Comparison of ENCODE assay signal across 35 cellular contexts in the genomic region with DNA sequence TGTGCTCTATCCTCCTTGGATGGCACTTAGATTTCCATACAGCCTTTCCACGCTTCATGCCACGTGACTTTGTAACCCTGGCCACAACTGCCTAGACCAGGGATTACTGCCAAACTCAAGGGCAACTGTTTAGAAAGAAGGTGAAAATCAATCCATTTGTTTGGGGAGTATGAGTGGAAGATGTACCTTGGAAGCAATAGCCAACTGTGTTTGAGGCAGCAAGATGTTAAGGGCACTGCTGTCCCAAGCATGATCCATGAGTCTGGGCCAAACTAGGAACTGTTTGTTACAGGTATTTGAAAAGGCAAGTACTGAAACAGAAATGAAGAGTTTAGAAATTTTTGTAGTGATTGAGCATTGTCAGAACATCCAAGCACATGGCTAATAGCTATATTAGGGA.
"Had no signal": no experiment of that assay in that cellular context is flagged by ENCODE, and none has a peak within 500 bp of the region (broad histone marks: within the 10 kb centered on the region; RNA-seq: fewer than 3 reads in every experiment).

No MANE protein-coding gene starts in this region.

- H3K9me3 Mint-ChIP-seq: activated CD4-positive, alpha-beta memory T cell treated with anti-CD3 and anti-CD28 coated beads for 36 hours; activated naive CD4-positive, alpha-beta T cell treated with anti-CD3 and anti-CD28 coated beads, Interleukin-2, amount 10 ng/mL, durations not matched to agents 7 days and 5 days; activated naive CD8-positive, alpha-beta T cell treated with anti-CD3 and anti-CD28 coated beads, Interleukin-2, amount 50 U/mL, for 24 hours; activated T-cell treated with anti-CD3 and anti-CD28 coated beads, Interleukin-2, amount 50 U/mL, for 4 hours; activated T-helper 1 cell treated with anti-CD3 and anti-CD28 coated beads, Interleukin-12 subunit alpha, Interleukin-12 subunit beta, Interleukin-2, Interleukin-4 antibody, amounts not matched to agents 30 ng/mL and 10 ng/mL and 1 ng/mL, durations not matched to agents 14 hours and 24 hours and 36 hours; brain; T-helper 1 cell treated with Interleukin-12 subunit alpha and Interleukin-12 subunit beta and Interleukin-4 antibody, amounts not matched to agents 30 μg/mL and 1 μg/mL, for 36 hours; T-helper 2 cell treated with Interferon-gamma antibody and Interleukin-4, amounts not matched to agents 5 μg/mL and 100 μg/mL, for 36 hours; WTC11 had no signal

- H3K27ac Mint-ChIP-seq: activated CD4-positive, alpha-beta memory T cell treated with anti-CD3 and anti-CD28 coated beads for 36 hours; activated CD4-positive, alpha-beta T cell treated with anti-CD3 and anti-CD28 coated beads for 36 hours; activated naive CD4-positive, alpha-beta T cell treated with anti-CD3 and anti-CD28 coated beads, Interleukin-2, amount 10 ng/mL, durations not matched to agents 7 days and 5 days; activated naive CD8-positive, alpha-beta T cell treated with anti-CD3 and anti-CD28 coated beads, Interleukin-2, amount 50 U/mL, for 24 hours; activated T-helper 1 cell treated with anti-CD3 and anti-CD28 coated beads, Interleukin-12 subunit alpha, Interleukin-12 subunit beta, Interleukin-2, Interleukin-4 antibody, amounts not matched to agents 30 ng/mL and 10 ng/mL and 1 ng/mL, durations not matched to agents 14 hours and 24 hours and 36 hours; brain; T-helper 2 cell treated with Interferon-gamma antibody and Interleukin-4, amounts not matched to agents 5 μg/mL and 100 μg/mL, for 36 hours; WTC11 had no signal

- H3K36me3 ChIP-seq: Peyer's patch, SJSA1 had no signal

- H3K27ac ChIP-seq: Peyer's patch, SJSA1 had no signal

- DNase-seq: activated CD4-positive, alpha-beta memory T cell treated with anti-CD3 and anti-CD28 coated beads for 36 hours; activated CD4-positive, alpha-beta T cell treated with anti-CD3 and anti-CD28 coated beads for 36 hours; activated CD4-positive, alpha-beta T cell treated with anti-CD3 and anti-CD28 coated beads, Interleukin-2, amount 50 U/mL, for 1 hour; activated CD8-positive, alpha-beta memory T cell treated with anti-CD3 and anti-CD28 coated beads, Interleukin-2, amount 50 U/mL, for 4 hours; activated effector memory CD4-positive, alpha-beta T cell treated with Interleukin-2 at 50 U/mL for 16 hours; activated naive CD4-positive, alpha-beta T cell treated with anti-CD3 and anti-CD28 coated beads, Interleukin-2, amount 10 ng/mL, durations not matched to agents 7 days and 5 days; activated naive CD8-positive, alpha-beta T cell treated with anti-CD3 and anti-CD28 coated beads, Interleukin-2, amount 50 U/mL, for 24 hours; activated T-cell treated with anti-CD3 and anti-CD28 coated beads for 4 hours; activated T-cell treated with anti-CD3 and anti-CD28 coated beads, Interleukin-2, amount 50 U/mL, for 4 hours; anterior cingulate cortex; central memory CD4-positive, alpha-beta T cell; MM.1S; NCI-H1092; NCI-H1436 treated with DMSO at 0.1 percent for 48 hours; NCI-H1694 treated with DMSO at 0.1 percent for 48 hours; NCI-H2029; NCI-H2171; NCI-H510A; NCI-H526; NCI-H748 treated with DMSO at 0.1 percent for 48 hours; NK-92 treated with Interleukin-12 subunit alpha and Interleukin-12 subunit beta, amount 100 ng/mL, for 24 hours; PC-3; Peyer's patch; RPMI8226; SHP77 treated with DMSO at 0.1 percent for 48 hours; SK-N-SH had no signal

- H3K4me1 ChIP-seq: Peyer's patch, SJSA1 had no signal

- H3K4me1 Mint-ChIP-seq: brain, WTC11 had no signal

- H3K9me2 ChIP-seq: SK-N-SH had no signal

- H3K4me3 ChIP-seq: Peyer's patch, SJSA1 had no signal

- H3K27me3 ChIP-seq: Peyer's patch, SJSA1 had no signal

- ATAC-seq: activated CD4-positive, alpha-beta T cell treated with anti-CD3 and anti-CD28 coated beads for 36 hours; activated CD4-positive, CD25-positive, alpha-beta regulatory T cell treated with anti-CD3 and anti-CD28 coated beads, Interleukin-2, amount 50 U/mL, for 24 hours; activated naive CD8-positive, alpha-beta T cell treated with anti-CD3 and anti-CD28 coated beads, Interleukin-2, amount 50 U/mL, for 24 hours; activated T-cell treated with anti-CD3 and anti-CD28 coated beads, Interleukin-2, amount 50 U/mL, for 4 hours; PC-3; WTC11 had no signal

- H3K9ac ChIP-seq: SK-N-SH had no signal

- H3K36me3 Mint-ChIP-seq: activated CD4-positive, alpha-beta memory T cell treated with anti-CD3 and anti-CD28 coated beads for 36 hours; activated naive CD4-positive, alpha-beta T cell treated with anti-CD3 and anti-CD28 coated beads, Interleukin-2, amount 10 ng/mL, durations not matched to agents 7 days and 5 days; brain; WTC11 had no signal

- H3K4me2 ChIP-seq: SK-N-SH had no signal

- FAIRE-seq: TTC549 had no signal

- H3K27me3 Mint-ChIP-seq: activated CD4-positive, alpha-beta T cell treated with anti-CD3 and anti-CD28 coated beads for 36 hours; activated naive CD8-positive, alpha-beta T cell; activated naive CD8-positive, alpha-beta T cell treated with anti-CD3 and anti-CD28 coated beads, Interleukin-2, amount 50 U/mL, for 24 hours had no signal

- H3K4me3 Mint-ChIP-seq: activated CD4-positive, alpha-beta memory T cell treated with anti-CD3 and anti-CD28 coated beads for 36 hours; activated CD4-positive, alpha-beta T cell treated with anti-CD3 and anti-CD28 coated beads for 36 hours; activated naive CD4-positive, alpha-beta T cell treated with anti-CD3 and anti-CD28 coated beads, Interleukin-2, amount 10 ng/mL, durations not matched to agents 7 days and 5 days; activated naive CD8-positive, alpha-beta T cell; activated naive CD8-positive, alpha-beta T cell treated with anti-CD3 and anti-CD28 coated beads, Interleukin-2, amount 50 U/mL, for 24 hours; activated T-cell treated with anti-CD3 and anti-CD28 coated beads, Interleukin-2, amount 50 U/mL, for 4 hours; activated T-helper 1 cell treated with anti-CD3 and anti-CD28 coated beads, Interleukin-12 subunit alpha, Interleukin-12 subunit beta, Interleukin-2, Interleukin-4 antibody, amounts not matched to agents 30 ng/mL and 10 ng/mL and 1 ng/mL, durations not matched to agents 14 hours and 24 hours and 36 hours; brain; T-helper 1 cell treated with Interleukin-12 subunit alpha and Interleukin-12 subunit beta and Interleukin-4 antibody, amounts not matched to agents 30 μg/mL and 1 μg/mL, for 36 hours; T-helper 2 cell treated with Interferon-gamma antibody and Interleukin-4, amounts not matched to agents 5 μg/mL and 100 μg/mL, for 36 hours; WTC11 had no signal

- H3K9me3 ChIP-seq: Peyer's patch, SJSA1, SK-N-SH had no signal
